Comparison of ENCODE assay signal across 9 cellular contexts in genomic region chr10:30026578-30026977, GRCh38. TPM values are rescaled to one million over a fixed set of nuclear protein-coding genes. Genes with fewer than 3 reads are reported as not detected.
DNase-seq lines count a peak whose midpoint lies in the region; ATAC-seq, FAIRE-seq and TF ChIP-seq lines count a peak whose summit lies in the region.
"Had no signal": no experiment of that assay in that cellular context is flagged by ENCODE, and none has a peak within 500 bp of the region (broad histone marks: within the 10 kb centered on the region; RNA-seq: fewer than 3 reads in every experiment).

No MANE protein-coding gene starts in this region.

- ATAC-seq in stimulated activated naive CD8-positive, alpha-beta T cell treated with anti-CD3 and anti-CD28 coated beads, Interleukin-15, Interleukin-2, amounts not matched to agents 100 U/mL and 50 U/mL, for 24 hours = no peak
- ATAC-seq in activated B cell treated with CpG ODN at 0.5 μM for 24 hours (ENCODE audit: low read depth) (no peak), memory B cell (ENCODE audit: low read depth) (no peak)

- CTCF ChIA-PET in activated B cell treated with CpG ODN at 0.5 μM for 24 hours (lab: Charles Lee) = interaction anchor here (0.9 kb wide), 1 partner anchor 28 kb away, joined by 5 read pairs; no protein-coding TSS in a partner anchor

- peak overlapping the region; percentile 23 for H3K4me3 Mint-ChIP-seq in stimulated activated naive CD8-positive, alpha-beta T cell treated with anti-CD3 and anti-CD28 coated beads, Interleukin-15, Interleukin-2, amounts not matched to agents 100 ng/mL and 50 ng/mL, for 24 hours
- H3K4me3 Mint-ChIP-seq in activated B cell treated with CpG ODN at 0.5 μM for 24 hours = peak overlapping the region; percentile 85
- H3K4me3 Mint-ChIP-seq in memory B cell = no peak overlapping the region

- no peaks in the 10 kb centered on the region for H3K36me3 Mint-ChIP-seq in stimulated activated naive CD8-positive, alpha-beta T cell treated with anti-CD3 and anti-CD28 coated beads, Interleukin-15, Interleukin-2, amounts not matched to agents 100 ng/mL and 50 ng/mL, for 24 hours (ENCODE audit: low read depth)
- H3K36me3 Mint-ChIP-seq in activated B cell treated with CpG ODN at 0.5 μM for 24 hours (ENCODE audit: low read depth) (no peaks in the 10 kb centered on the region), memory B cell (no peaks in the 10 kb centered on the region)

- peaks cover 51% of the 10 kb centered on the region for H3K27me3 Mint-ChIP-seq in stimulated activated naive CD8-positive, alpha-beta T cell treated with anti-CD3 and anti-CD28 coated beads, Interleukin-15, Interleukin-2, amounts not matched to agents 100 ng/mL and 50 ng/mL, for 24 hours
- H3K27me3 Mint-ChIP-seq in activated B cell treated with CpG ODN at 0.5 μM for 24 hours = no peaks in the 10 kb centered on the region
- H3K27me3 Mint-ChIP-seq in memory B cell = peaks cover 3% of the 10 kb centered on the region

- DNase-seq in stimulated activated naive CD8-positive, alpha-beta T cell treated with anti-CD3 and anti-CD28 coated beads, Interleukin-15, Interleukin-2, amounts not matched to agents 100 U/mL and 50 U/mL, for 24 hours = no peak
- DNase-seq in activated B cell treated with CpG ODN at 0.5 μM for 24 hours (no peak), memory B cell (ENCODE audit: low spot score in 2 of 2) (no peak), middle frontal gyrus (ENCODE audit: extremely low spot score, low spot score) (no peak), T-helper 9 cell (no peak), kidney glomerular epithelial cell (lab: John Stamatoyannopoulos, UW) (no peak), D721Med (ENCODE audit: insufficient read length, low spot score) (no peak)
- DNase-seq: BE2C had no signal

- intact Hi-C loops in activated B cell treated with CpG ODN at 0.5 μM for 24 hours (cut with micrococcal nuclease) = no loop called here

- no peaks in the 10 kb centered on the region for H3K9me3 Mint-ChIP-seq in stimulated activated naive CD8-positive, alpha-beta T cell treated with anti-CD3 and anti-CD28 coated beads, Interleukin-15, Interleukin-2, amounts not matched to agents 100 ng/mL and 50 ng/mL, for 24 hours
- H3K9me3 Mint-ChIP-seq in activated B cell treated with CpG ODN at 0.5 μM for 24 hours = no peaks in the 10 kb centered on the region
- H3K9me3 Mint-ChIP-seq in memory B cell = no peaks in the 10 kb centered on the region

- FAIRE-seq in D721Med (lab: Jason Lieb, UNC) = no peak

- H3K4me1 Mint-ChIP-seq in stimulated activated naive CD8-positive, alpha-beta T cell treated with anti-CD3 and anti-CD28 coated beads, Interleukin-15, Interleukin-2, amounts not matched to agents 100 ng/mL and 50 ng/mL, for 24 hours (ENCODE audit: low read depth) = peaks cover 43% of the 10 kb centered on the region
- H3K4me1 Mint-ChIP-seq in activated B cell treated with CpG ODN at 0.5 μM for 24 hours (peaks cover 18% of the 10 kb centered on the region), memory B cell (peaks cover 16% of the 10 kb centered on the region)

- POLR2A ChIA-PET in activated B cell treated with CpG ODN at 0.5 μM for 24 hours (lab: Charles Lee) = interaction anchor here (0.6 kb wide), 1 partner anchor 26 kb away, joined by 3 read pairs; no protein-coding TSS in a partner anchor

- TF ChIP-seq CTCF in activated B cell treated with CpG ODN at 0.5 μM for 24 hours (IDR thresholded peaks at IDR 0.05) (no peak), D721Med (IDR thresholded peaks at IDR 0.05; ENCODE audit: insufficient read depth, missing control alignments) (no peak)

- H3K27ac Mint-ChIP-seq in stimulated activated naive CD8-positive, alpha-beta T cell treated with anti-CD3 and anti-CD28 coated beads, Interleukin-15, Interleukin-2, amounts not matched to agents 100 ng/mL and 50 ng/mL, for 24 hours = peak overlapping the region; percentile 88
- no peak overlapping the region for H3K27ac Mint-ChIP-seq in activated B cell treated with CpG ODN at 0.5 μM for 24 hours
- peak overlapping the region; percentile 25 for H3K27ac Mint-ChIP-seq in memory B cell

RNA-seq across cellular contexts. Expression of gene JCAD, which starts 32.8 kb away (rescaled TPM):
- total RNA-seq in activated B cell treated with CpG ODN at 0.5 μM for 24 hours = not detected in 2 replicates
